8 cellular contexts compared by ENCODE assay signal in the genomic region with DNA sequence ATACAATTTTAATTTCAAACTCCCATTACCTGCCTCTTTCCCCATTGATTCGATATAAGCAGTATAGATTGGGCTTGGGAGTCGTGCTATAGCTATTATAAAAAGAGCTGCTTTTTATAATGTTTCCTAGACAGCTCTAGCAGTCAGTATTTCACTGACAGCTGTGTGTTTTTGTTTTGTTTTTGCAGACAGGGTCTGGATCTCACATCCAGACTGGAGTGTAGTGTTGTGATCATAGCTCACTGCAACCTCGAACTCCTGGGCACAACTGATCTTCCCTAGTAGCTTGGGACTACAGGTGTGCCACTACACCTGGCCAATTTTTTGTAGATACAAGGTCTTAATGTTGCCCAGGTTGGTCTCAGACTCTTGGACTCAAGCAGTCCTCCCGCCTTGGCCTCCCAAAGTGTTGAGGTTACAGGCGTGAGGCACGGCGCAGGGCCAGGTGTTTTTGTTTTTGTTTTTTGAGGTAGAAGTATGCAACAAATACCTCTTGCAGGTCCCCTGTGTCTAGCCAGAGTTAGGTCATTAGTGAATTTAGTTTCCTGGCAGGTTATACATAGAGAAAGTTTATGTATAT. TPM values are rescaled to one million over a fixed set of nuclear protein-coding genes. Genes with fewer than 3 reads are reported as not detected.
DNase-seq lines count a peak whose midpoint lies in the region; ATAC-seq, FAIRE-seq and TF ChIP-seq lines count a peak whose summit lies in the region.

No MANE protein-coding gene starts in this region.

- no peak for ATAC-seq in GM21447 (IDR thresholded peaks at IDR 0.05; ENCODE audit: unreplicated experiment)
- ATAC-seq in HG02885 (IDR thresholded peaks at IDR 0.05; ENCODE audit: poor library complexity, unreplicated experiment), result no peak

- H3K27ac ChIP-seq in WERI-Rb-1 (peak overlapping the region; percentile 99), skeletal muscle tissue (ENCODE audit: low read depth, low read length) (no peak overlapping the region), small intestine (ENCODE audit: low read depth in 1 of 2, low read length in 1 of 2) (no peak overlapping the region)

- H3K4me1 ChIP-seq in HAP-1 (peaks cover 7% of the 10 kb centered on the region), skeletal muscle tissue (ENCODE audit: control insufficient read depth in 3 of 3, insufficient read depth in 3 of 3, low read length in 3 of 3) (peaks cover 16 to 27% (median 16%) of the 10 kb centered on the region in 3 donors), small intestine (ENCODE audit: control insufficient read depth in 2 of 2, insufficient read depth in 1 of 2, low read depth in 1 of 2, low read length in 1 of 2) (peaks cover 0 to 8% of the 10 kb centered on the region in 2 donors)

- WGBS in small intestine, 3 donors, result 12 to 19% (median 13%) methylated on average over 7 of the region's 7 CpGs

- H3K36me3 ChIP-seq in HAP-1 (replicated peaks), result peaks cover 14% of the 10 kb centered on the region
- peaks cover 54% of the 10 kb centered on the region for H3K36me3 ChIP-seq in WERI-Rb-1
- H3K36me3 ChIP-seq in skeletal muscle tissue (ENCODE audit: control insufficient read depth in 3 of 3, insufficient read depth in 3 of 3, low read length in 3 of 3), result no peaks in the 10 kb centered on the region
- H3K36me3 ChIP-seq in small intestine (ENCODE audit: control insufficient read depth in 2 of 2, insufficient read depth in 2 of 2, low read length in 2 of 2), result no peaks in the 10 kb centered on the region

- in situ Hi-C loops in HAP-1 (cut with MboI; ENCODE audit: low sequenced_read_pairs), result no loop called here

- no peaks in the 10 kb centered on the region for H3K27me3 ChIP-seq in HAP-1 (ENCODE audit: low read depth)
- no peaks in the 10 kb centered on the region for H3K27me3 ChIP-seq in WERI-Rb-1 (ENCODE audit: insufficient read depth, low read depth, severe bottlenecking)
- no peaks in the 10 kb centered on the region for H3K27me3 ChIP-seq in skeletal muscle tissue (ENCODE audit: control insufficient read depth in 3 of 3, insufficient read depth in 3 of 3, low read length in 3 of 3)
- no peaks in the 10 kb centered on the region for H3K27me3 ChIP-seq in small intestine (ENCODE audit: control insufficient read depth in 2 of 2, insufficient read depth in 2 of 2, low read length in 2 of 2)

- H3K4me3 ChIP-seq in HAP-1 (peak overlapping the region; percentile 99), WERI-Rb-1 (ENCODE audit: low read depth, low read length) (peak overlapping the region; percentile 86), foreskin fibroblast (ENCODE audit: low read depth in 1 of 2, low read length in 2 of 2) (peak overlapping the region; percentile 98 to 100), skeletal muscle tissue (ENCODE audit: low read length in 3 of 3) (peak overlapping the region in 2 of 3 donors; percentile 77 to 85), small intestine (ENCODE audit: low read depth in 1 of 2, low read length in 2 of 2) (peak overlapping the region in 1 of 2 donors; percentile 86)

- TF ChIP-seq CTCF in WERI-Rb-1 (IDR thresholded peaks at IDR 0.05; ENCODE audit: low read depth, low read length) (no peak), foreskin fibroblast (IDR thresholded peaks at IDR 0.05; ENCODE audit: low read depth, low read length) (no peak)

- H3K9ac ChIP-seq in skeletal muscle tissue (ENCODE audit: low read depth in 1 of 3, low read length in 3 of 3), result peak overlapping the region in 1 of 3 donors; percentile 44

- H3K9me3 ChIP-seq in HAP-1, result no peaks in the 10 kb centered on the region
- no peaks in the 10 kb centered on the region for H3K9me3 ChIP-seq in WERI-Rb-1 (ENCODE audit: severe bottlenecking)
- no peaks in the 10 kb centered on the region for H3K9me3 ChIP-seq in skeletal muscle tissue (ENCODE audit: control insufficient read depth in 3 of 3, low read length in 3 of 3)
- H3K9me3 ChIP-seq in small intestine (ENCODE audit: control insufficient read depth, low read depth), result no peaks in the 10 kb centered on the region

- FAIRE-seq in small intestine (lab: Jason Lieb, UNC), result no peak

- DNase-seq in HAP-1 (ENCODE audit: low spot score in 2 of 2) (no peak), WERI-Rb-1 (no peak), foreskin fibroblast (no peak), small intestine (no peak), NCI-H2081 treated with DMSO at 0.1 percent for 48 hours (lab: John Stamatoyannopoulos, UW) (no peak)

RNA-seq across cellular contexts. Expression of a gene that starts 1.7 kb away (rescaled TPM):
- 36.5 TPM for total RNA-seq in skeletal muscle tissue
- polyA plus RNA-seq in small intestine, result 100 to 1,000 TPM in 1 of 3 donors, 10 to 100 TPM in 2; 46.3 to 149 (median 60.5) TPM

RNA-seq across cellular contexts. Expression of a gene that starts 35.0 kb away (rescaled TPM):
- total RNA-seq in skeletal muscle tissue, result 93.9 TPM
- 100 to 1,000 TPM; 241 to 636 (median 364) TPM for polyA plus RNA-seq in small intestine

RNA-seq across cellular contexts. Expression of a gene that starts 38.3 kb away (rescaled TPM):
- total RNA-seq in skeletal muscle tissue, result 0.52 TPM
- polyA plus RNA-seq in small intestine, result 1 to 10 TPM; 1.5 to 8.3 (median 5.1) TPM
